Comparison of ENCODE assay signal across 1 cellular context in genomic region chr2:62504657-62505056, GRCh38.
TF ChIP-seq lines count a peak whose summit lies in the region.

No MANE protein-coding gene starts in this region.

TF ChIP-seq in GM12878, 131 proteins besides CTCF, POLR2A, EP300 and RAD21 (continued from another document):
- peak; percentile 76 for TF ChIP-seq ZBTB40 (IDR thresholded peaks at IDR 0.05; ENCODE audit: borderline replicate concordance)
